Comparison of ENCODE assay signal across 18 cellular contexts in the genomic region with DNA sequence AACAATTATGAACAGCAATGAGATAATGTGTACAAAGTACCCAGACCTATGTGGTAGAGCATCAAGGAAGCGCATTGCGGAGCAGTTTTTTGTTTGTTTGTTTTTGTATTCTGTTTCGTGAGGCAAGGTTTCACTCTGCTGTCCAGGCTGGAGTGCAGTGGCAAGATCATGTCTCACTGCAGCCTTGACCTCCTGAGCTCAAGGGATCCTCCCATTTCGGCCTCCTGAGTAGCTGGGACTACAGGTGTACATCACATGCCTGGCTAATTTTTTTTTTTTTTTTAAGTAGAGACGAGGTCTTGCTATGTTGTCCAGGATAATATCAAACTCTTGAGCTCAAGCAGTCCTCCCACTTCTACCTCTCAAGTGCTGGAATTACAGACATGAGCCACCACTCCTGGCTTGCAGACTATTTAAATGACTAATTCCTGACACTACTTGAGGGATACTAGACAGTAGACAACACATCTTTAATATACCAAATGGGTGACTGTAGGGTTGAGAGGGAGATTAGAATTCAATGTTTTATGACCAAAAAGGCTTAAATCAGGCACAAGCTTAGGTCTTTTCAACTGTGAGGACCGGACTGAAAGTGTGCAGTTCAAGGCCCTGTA. TPM values are rescaled to one million over a fixed set of nuclear protein-coding genes. Genes with fewer than 3 reads are reported as not detected.
"Had no signal": no experiment of that assay in that cellular context is flagged by ENCODE, and none has a peak within 500 bp of the region (broad histone marks: within the 10 kb centered on the region; RNA-seq: fewer than 3 reads in every experiment).

No MANE protein-coding gene starts in this region.

- H3K27ac ChIP-seq: colonic mucosa, lower lobe of right lung, thyroid gland, uterus, VCaP had no signal

- FAIRE-seq: endothelial cell of umbilical vein, small intestine had no signal

- H3K27me3 Mint-ChIP-seq: activated CD4-positive, alpha-beta T cell treated with anti-CD3 and anti-CD28 coated beads for 36 hours had no signal

- H3K36me3 ChIP-seq: colonic mucosa, lower lobe of right lung, thyroid gland, uterus had no signal

- H3K4me3 Mint-ChIP-seq: activated CD4-positive, alpha-beta T cell treated with anti-CD3 and anti-CD28 coated beads for 36 hours; activated CD8-positive, alpha-beta T cell treated with anti-CD3 and anti-CD28 coated beads for 36 hours; naive thymus-derived CD4-positive, alpha-beta T cell had no signal

- H3K9me3 Mint-ChIP-seq: activated CD8-positive, alpha-beta T cell treated with anti-CD3 and anti-CD28 coated beads for 36 hours had no signal

- H3K9me3 ChIP-seq: colonic mucosa, lower lobe of right lung, thyroid gland, uterus had no signal

- DNase-seq: activated CD4-positive, alpha-beta T cell treated with anti-CD3 and anti-CD28 coated beads for 36 hours; activated CD8-positive, alpha-beta memory T cell treated with anti-CD3 and anti-CD28 coated beads, Interleukin-2, amount 50 U/mL, for 4 hours; activated CD8-positive, alpha-beta T cell treated with anti-CD3 and anti-CD28 coated beads for 36 hours; activated naive CD4-positive, alpha-beta T cell; aorta; caudate nucleus; colonic mucosa; hippocampal formation; lower lobe of right lung; naive thymus-derived CD4-positive, alpha-beta T cell; small intestine; T1000; thyroid gland; uterus had no signal

- H3K4me1 ChIP-seq: colonic mucosa, lower lobe of right lung, thyroid gland, uterus had no signal

- H3K27ac Mint-ChIP-seq: activated CD4-positive, alpha-beta T cell treated with anti-CD3 and anti-CD28 coated beads for 36 hours; activated CD8-positive, alpha-beta T cell treated with anti-CD3 and anti-CD28 coated beads for 36 hours; naive thymus-derived CD4-positive, alpha-beta T cell had no signal

- ATAC-seq: activated CD4-positive, alpha-beta T cell treated with anti-CD3 and anti-CD28 coated beads for 36 hours; activated CD8-positive, alpha-beta T cell treated with anti-CD3 and anti-CD28 coated beads for 36 hours; lower lobe of right lung; naive thymus-derived CD4-positive, alpha-beta T cell had no signal

- H3K27me3 ChIP-seq: colonic mucosa, thyroid gland, uterus had no signal

- H3K36me3 Mint-ChIP-seq: naive thymus-derived CD4-positive, alpha-beta T cell had no signal

- H3K4me3 ChIP-seq: colonic mucosa, lower lobe of right lung, thyroid gland, uterus had no signal

- H3K4me1 Mint-ChIP-seq: activated CD4-positive, alpha-beta T cell treated with anti-CD3 and anti-CD28 coated beads for 36 hours; naive thymus-derived CD4-positive, alpha-beta T cell had no signal

RNA-seq across cellular contexts. Expression of a gene that starts 12.7 kb away (rescaled TPM):
- total RNA-seq: activated CD4-positive, alpha-beta T cell treated with anti-CD3 and anti-CD28 coated beads for 36 hours; activated CD8-positive, alpha-beta T cell treated with anti-CD3 and anti-CD28 coated beads for 36 hours; aorta; colonic mucosa; endothelial cell of umbilical vein; glomerular endothelial cell; lower lobe of right lung; mononuclear cell; naive thymus-derived CD4-positive, alpha-beta T cell; thyroid gland had no signal
- polyA plus RNA-seq: aorta; naive thymus-derived CD4-positive, alpha-beta T cell; small intestine had no signal

RNA-seq across cellular contexts. Expression of a gene that starts 19.3 kb away (rescaled TPM):
- total RNA-seq: activated CD4-positive, alpha-beta T cell treated with anti-CD3 and anti-CD28 coated beads for 36 hours; activated CD8-positive, alpha-beta T cell treated with anti-CD3 and anti-CD28 coated beads for 36 hours; aorta; endothelial cell of umbilical vein; glomerular endothelial cell; lower lobe of right lung; naive thymus-derived CD4-positive, alpha-beta T cell had no signal
- polyA plus RNA-seq: aorta; naive thymus-derived CD4-positive, alpha-beta T cell; small intestine had no signal

RNA-seq across cellular contexts. Expression of a gene that starts 34.4 kb away (rescaled TPM):
- total RNA-seq: activated CD4-positive, alpha-beta T cell treated with anti-CD3 and anti-CD28 coated beads for 36 hours; activated CD8-positive, alpha-beta T cell treated with anti-CD3 and anti-CD28 coated beads for 36 hours; endothelial cell of umbilical vein; glomerular endothelial cell; naive thymus-derived CD4-positive, alpha-beta T cell; thyroid gland had no signal
- polyA plus RNA-seq: naive thymus-derived CD4-positive, alpha-beta T cell; small intestine had no signal

RNA-seq across cellular contexts. Expression of a gene that starts 35.1 kb away (rescaled TPM):
- total RNA-seq: activated CD4-positive, alpha-beta T cell treated with anti-CD3 and anti-CD28 coated beads for 36 hours; activated CD8-positive, alpha-beta T cell treated with anti-CD3 and anti-CD28 coated beads for 36 hours; aorta; colonic mucosa; endothelial cell of umbilical vein; glomerular endothelial cell; lower lobe of right lung; mononuclear cell; naive thymus-derived CD4-positive, alpha-beta T cell; thyroid gland had no signal
- polyA plus RNA-seq: aorta; endothelial cell of umbilical vein; naive thymus-derived CD4-positive, alpha-beta T cell; small intestine had no signal

RNA-seq across cellular contexts. Expression of a gene that starts 39.4 kb away (rescaled TPM):
- total RNA-seq: activated CD4-positive, alpha-beta T cell treated with anti-CD3 and anti-CD28 coated beads for 36 hours; activated CD8-positive, alpha-beta T cell treated with anti-CD3 and anti-CD28 coated beads for 36 hours; aorta; endothelial cell of umbilical vein; glomerular endothelial cell; lower lobe of right lung; mononuclear cell; naive thymus-derived CD4-positive, alpha-beta T cell; thyroid gland had no signal
- polyA plus RNA-seq: aorta; naive thymus-derived CD4-positive, alpha-beta T cell; small intestine had no signal
